Comparison of ENCODE assay signal across 1 cellular context in genomic region chr5:65925601-65926275, GRCh38.
TF ChIP-seq lines count a peak whose summit lies in the region.

No MANE protein-coding gene starts in this region.

TF ChIP-seq in K562, 482 proteins besides CTCF, POLR2A, EP300 and RAD21 (continued from another document and continues in another):
- no peak for TF ChIP-seq CUX1 (CRISPR knock-in tag; IDR thresholded peaks at IDR 0.05)
- TF ChIP-seq SNIP1 (IDR thresholded peaks at IDR 0.05; ENCODE audit: low read depth): no peak
- TF ChIP-seq MCM3 (IDR thresholded peaks at IDR 0.05): no peak
- no peak for TF ChIP-seq SRSF9 (IDR thresholded peaks at IDR 0.05; ENCODE audit: borderline replicate concordance, low read depth, low read length)
- TF ChIP-seq, protein P1, sequence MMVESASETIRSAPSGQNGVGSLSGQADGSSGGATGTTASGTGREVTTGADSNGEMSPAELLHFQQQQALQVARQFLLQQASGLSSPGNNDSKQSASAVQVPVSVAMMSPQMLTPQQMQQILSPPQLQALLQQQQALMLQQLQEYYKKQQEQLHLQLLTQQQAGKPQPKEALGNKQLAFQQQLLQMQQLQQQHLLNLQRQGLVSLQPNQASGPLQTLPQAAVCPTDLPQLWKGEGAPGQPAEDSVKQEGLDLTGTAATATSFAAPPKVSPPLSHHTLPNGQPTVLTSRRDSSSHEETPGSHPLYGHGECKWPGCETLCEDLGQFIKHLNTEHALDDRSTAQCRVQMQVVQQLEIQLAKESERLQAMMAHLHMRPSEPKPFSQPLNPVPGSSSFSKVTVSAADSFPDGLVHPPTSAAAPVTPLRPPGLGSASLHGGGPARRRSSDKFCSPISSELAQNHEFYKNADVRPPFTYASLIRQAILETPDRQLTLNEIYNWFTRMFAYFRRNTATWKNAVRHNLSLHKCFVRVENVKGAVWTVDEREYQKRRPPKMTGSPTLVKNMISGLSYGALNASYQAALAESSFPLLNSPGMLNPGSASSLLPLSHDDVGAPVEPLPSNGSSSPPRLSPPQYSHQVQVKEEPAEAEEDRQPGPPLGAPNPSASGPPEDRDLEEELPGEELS (CRISPR knock-in tag; IDR thresholded peaks at IDR 0.05; ENCODE audit: borderline replicate concordance): no peak
- TF ChIP-seq, protein P2, sequence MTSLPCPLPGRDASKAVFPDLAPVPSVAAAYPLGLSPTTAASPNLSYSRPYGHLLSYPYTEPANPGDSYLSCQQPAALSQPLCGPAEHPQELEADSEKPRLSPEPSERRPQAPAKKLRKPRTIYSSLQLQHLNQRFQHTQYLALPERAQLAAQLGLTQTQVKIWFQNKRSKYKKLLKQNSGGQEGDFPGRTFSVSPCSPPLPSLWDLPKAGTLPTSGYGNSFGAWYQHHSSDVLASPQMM (CRISPR knock-in tag; IDR thresholded peaks at IDR 0.05): no peak
- no peak for TF ChIP-seq ZBTB26 (CRISPR knock-in tag; IDR thresholded peaks at IDR 0.05)
- no peak; a peak in 2 of 4 replicates for TF ChIP-seq MNT (conservative IDR thresholded peaks at IDR 0.05)
- TF ChIP-seq SAP30 (IDR thresholded peaks at IDR 0.05; ENCODE audit: borderline replicate concordance, insufficient read depth, low read depth, low read length, poor library complexity, severe bottlenecking): no peak
- no peak; the same call in 1 of the 2 replicates for TF ChIP-seq ARID1B (IDR thresholded peaks at IDR 0.05)
- TF ChIP-seq, protein P3, sequence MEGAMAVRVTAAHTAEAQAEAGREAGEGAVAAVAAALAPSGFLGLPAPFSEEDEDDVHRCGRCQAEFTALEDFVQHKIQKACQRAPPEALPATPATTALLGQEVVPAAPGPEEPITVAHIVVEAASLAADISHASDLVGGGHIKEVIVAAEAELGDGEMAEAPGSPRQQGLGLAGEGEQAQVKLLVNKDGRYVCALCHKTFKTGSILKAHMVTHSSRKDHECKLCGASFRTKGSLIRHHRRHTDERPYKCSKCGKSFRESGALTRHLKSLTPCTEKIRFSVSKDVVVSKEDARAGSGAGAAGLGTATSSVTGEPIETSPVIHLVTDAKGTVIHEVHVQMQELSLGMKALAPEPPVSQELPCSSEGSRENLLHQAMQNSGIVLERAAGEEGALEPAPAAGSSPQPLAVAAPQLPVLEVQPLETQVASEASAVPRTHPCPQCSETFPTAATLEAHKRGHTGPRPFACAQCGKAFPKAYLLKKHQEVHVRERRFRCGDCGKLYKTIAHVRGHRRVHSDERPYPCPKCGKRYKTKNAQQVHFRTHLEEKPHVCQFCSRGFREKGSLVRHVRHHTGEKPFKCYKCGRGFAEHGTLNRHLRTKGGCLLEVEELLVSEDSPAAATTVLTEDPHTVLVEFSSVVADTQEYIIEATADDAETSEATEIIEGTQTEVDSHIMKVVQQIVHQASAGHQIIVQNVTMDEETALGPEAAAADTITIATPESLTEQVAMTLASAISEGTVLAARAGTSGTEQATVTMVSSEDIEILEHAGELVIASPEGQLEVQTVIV (CRISPR knock-in tag; IDR thresholded peaks at IDR 0.05; ENCODE audit: borderline replicate concordance): no peak
- TF ChIP-seq HDAC8 (tag; IDR thresholded peaks at IDR 0.05): no peak
- peak; percentile 34 for TF ChIP-seq SMAD1 (IDR thresholded peaks at IDR 0.05; ENCODE audit: low read depth, low read length, partially characterized antibody)
- no peak for TF ChIP-seq ELK1 (CRISPR knock-in tag; IDR thresholded peaks at IDR 0.05)
- no peak for TF ChIP-seq ZNF282 (CRISPR knock-in tag; IDR thresholded peaks at IDR 0.05)
- no peak; the same call in 1 of the 2 replicates for TF ChIP-seq ZNF589 (CRISPR knock-in tag; IDR thresholded peaks at IDR 0.05; ENCODE audit: low read depth)
- TF ChIP-seq JUNB (CRISPR knock-in tag; conservative IDR thresholded peaks at IDR 0.05): no peak
- TF ChIP-seq YBX1 (IDR thresholded peaks at IDR 0.05): no peak
- TF ChIP-seq, protein P4, sequence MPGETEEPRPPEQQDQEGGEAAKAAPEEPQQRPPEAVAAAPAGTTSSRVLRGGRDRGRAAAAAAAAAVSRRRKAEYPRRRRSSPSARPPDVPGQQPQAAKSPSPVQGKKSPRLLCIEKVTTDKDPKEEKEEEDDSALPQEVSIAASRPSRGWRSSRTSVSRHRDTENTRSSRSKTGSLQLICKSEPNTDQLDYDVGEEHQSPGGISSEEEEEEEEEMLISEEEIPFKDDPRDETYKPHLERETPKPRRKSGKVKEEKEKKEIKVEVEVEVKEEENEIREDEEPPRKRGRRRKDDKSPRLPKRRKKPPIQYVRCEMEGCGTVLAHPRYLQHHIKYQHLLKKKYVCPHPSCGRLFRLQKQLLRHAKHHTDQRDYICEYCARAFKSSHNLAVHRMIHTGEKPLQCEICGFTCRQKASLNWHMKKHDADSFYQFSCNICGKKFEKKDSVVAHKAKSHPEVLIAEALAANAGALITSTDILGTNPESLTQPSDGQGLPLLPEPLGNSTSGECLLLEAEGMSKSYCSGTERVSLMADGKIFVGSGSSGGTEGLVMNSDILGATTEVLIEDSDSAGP (CRISPR knock-in tag; IDR thresholded peaks at IDR 0.05): 0 out of 2 replicates have a peak, but pooled peaks have one; percentile 34
- peak; percentile 57; the same call in 1 of the 2 replicates for TF ChIP-seq HBP1 (CRISPR knock-in tag; IDR thresholded peaks at IDR 0.05)
- peak; percentile 3; the same call in 1 of the 2 replicates for TF ChIP-seq CBFA2T3 (IDR thresholded peaks at IDR 0.05)
- TF ChIP-seq EGR1 (conservative IDR thresholded peaks at IDR 0.05): peak; percentile 47
- TF ChIP-seq, protein P5, sequence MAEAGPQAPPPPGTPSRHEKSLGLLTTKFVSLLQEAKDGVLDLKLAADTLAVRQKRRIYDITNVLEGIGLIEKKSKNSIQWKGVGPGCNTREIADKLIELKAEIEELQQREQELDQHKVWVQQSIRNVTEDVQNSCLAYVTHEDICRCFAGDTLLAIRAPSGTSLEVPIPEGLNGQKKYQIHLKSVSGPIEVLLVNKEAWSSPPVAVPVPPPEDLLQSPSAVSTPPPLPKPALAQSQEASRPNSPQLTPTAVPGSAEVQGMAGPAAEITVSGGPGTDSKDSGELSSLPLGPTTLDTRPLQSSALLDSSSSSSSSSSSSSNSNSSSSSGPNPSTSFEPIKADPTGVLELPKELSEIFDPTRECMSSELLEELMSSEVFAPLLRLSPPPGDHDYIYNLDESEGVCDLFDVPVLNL (CRISPR knock-in tag; IDR thresholded peaks at IDR 0.05; ENCODE audit: low read depth): peak; percentile 85
- TF ChIP-seq, protein P6, sequence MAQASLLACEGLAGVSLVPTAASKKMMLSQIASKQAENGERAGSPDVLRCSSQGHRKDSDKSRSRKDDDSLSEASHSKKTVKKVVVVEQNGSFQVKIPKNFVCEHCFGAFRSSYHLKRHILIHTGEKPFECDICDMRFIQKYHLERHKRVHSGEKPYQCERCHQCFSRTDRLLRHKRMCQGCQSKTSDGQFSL (CRISPR knock-in tag; IDR thresholded peaks at IDR 0.05): peak; percentile 18; the same call in 1 of the 2 replicates
- TF ChIP-seq, protein P6 (tag; IDR thresholded peaks at IDR 0.05): no peak
- no peak for TF ChIP-seq KHSRP (IDR thresholded peaks at IDR 0.05)
- TF ChIP-seq, protein P7, sequence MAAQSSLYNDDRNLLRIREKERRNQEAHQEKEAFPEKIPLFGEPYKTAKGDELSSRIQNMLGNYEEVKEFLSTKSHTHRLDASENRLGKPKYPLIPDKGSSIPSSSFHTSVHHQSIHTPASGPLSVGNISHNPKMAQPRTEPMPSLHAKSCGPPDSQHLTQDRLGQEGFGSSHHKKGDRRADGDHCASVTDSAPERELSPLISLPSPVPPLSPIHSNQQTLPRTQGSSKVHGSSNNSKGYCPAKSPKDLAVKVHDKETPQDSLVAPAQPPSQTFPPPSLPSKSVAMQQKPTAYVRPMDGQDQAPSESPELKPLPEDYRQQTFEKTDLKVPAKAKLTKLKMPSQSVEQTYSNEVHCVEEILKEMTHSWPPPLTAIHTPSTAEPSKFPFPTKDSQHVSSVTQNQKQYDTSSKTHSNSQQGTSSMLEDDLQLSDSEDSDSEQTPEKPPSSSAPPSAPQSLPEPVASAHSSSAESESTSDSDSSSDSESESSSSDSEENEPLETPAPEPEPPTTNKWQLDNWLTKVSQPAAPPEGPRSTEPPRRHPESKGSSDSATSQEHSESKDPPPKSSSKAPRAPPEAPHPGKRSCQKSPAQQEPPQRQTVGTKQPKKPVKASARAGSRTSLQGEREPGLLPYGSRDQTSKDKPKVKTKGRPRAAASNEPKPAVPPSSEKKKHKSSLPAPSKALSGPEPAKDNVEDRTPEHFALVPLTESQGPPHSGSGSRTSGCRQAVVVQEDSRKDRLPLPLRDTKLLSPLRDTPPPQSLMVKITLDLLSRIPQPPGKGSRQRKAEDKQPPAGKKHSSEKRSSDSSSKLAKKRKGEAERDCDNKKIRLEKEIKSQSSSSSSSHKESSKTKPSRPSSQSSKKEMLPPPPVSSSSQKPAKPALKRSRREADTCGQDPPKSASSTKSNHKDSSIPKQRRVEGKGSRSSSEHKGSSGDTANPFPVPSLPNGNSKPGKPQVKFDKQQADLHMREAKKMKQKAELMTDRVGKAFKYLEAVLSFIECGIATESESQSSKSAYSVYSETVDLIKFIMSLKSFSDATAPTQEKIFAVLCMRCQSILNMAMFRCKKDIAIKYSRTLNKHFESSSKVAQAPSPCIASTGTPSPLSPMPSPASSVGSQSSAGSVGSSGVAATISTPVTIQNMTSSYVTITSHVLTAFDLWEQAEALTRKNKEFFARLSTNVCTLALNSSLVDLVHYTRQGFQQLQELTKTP (IDR thresholded peaks at IDR 0.05; ENCODE audit: low read depth in 1 of 2, partially characterized antibody in 2 of 2): no peak
- no peak for TF ChIP-seq ZNF699 (CRISPR knock-in tag; IDR thresholded peaks at IDR 0.05; ENCODE audit: insufficient replicate concordance)
- TF ChIP-seq NCOA6 (IDR thresholded peaks at IDR 0.05): peak; percentile 74
- no peak; the same call in 1 of the 2 replicates for TF ChIP-seq POLR2AphosphoS2 (IDR thresholded peaks at IDR 0.05; ENCODE audit: low read length)
